In the genomic region with DNA sequence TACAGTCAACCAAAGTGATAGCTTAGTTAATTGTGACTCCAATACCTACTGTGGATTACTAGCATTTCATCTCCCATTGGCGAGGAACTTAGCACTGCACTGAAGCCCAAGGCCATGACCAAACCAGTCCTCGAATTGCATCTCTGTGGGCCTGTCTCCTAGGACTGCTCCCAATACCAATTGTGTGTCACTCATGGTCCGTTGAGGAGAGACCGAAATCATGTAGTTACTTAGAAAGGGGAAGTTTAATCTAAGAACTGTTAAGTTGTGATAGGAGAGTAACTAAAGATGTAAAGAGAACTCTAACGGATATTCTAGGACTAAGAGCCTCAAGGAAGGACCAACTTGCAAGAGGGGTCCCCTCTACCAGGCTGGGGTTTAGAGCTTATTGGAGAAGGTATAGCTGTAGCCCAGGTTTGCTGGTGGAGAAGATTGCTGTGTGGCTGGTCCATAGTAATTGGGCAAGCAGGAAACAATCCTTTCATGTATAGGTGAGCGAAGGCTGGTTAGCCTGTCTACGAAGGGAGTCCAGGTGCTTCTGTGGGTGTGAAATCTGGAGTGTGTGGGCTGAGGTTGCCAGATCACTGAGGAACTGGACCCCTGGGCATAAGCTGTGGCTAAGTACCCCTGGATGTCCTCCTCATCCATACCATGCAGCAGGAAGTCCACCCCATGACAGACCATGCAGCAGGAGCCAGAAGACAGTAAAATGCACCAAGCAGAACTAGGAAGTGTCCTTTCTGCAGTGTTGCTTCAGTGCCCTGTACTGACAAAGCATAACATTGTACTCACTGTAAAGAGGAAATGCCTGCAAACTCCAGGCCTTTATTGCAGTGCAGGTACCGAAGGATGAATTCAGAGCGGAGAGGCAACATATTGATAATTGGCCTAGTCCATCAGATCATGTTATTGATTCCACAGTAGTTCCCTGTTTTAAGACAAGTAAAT, we compare ENCODE assay signal across 14 cellular contexts. TPM values are rescaled to one million over a fixed set of nuclear protein-coding genes. Genes with fewer than 3 reads are reported as not detected.
DNase-seq lines count a peak whose midpoint lies in the region; ATAC-seq and TF ChIP-seq lines count a peak whose summit lies in the region.
"Had no signal": no experiment of that assay in that cellular context is flagged by ENCODE, and none has a peak within 500 bp of the region (broad histone marks: within the 10 kb centered on the region; RNA-seq: fewer than 3 reads in every experiment).

No MANE protein-coding gene starts in this region.

- peaks cover 16 to 31% of the 10 kb centered on the region in 2 donors for H3K36me3 Mint-ChIP-seq in CD14-positive monocyte

- TF ChIP-seq CTCF in CD14-positive monocyte (IDR thresholded peaks at IDR 0.05), result no peak

- intact Hi-C loops in CD14-positive monocyte (cut with micrococcal nuclease), result no loop called here

- H3K4me3 Mint-ChIP-seq in CD14-positive monocyte, result peak overlapping the region in 1 of 2 donors; percentile 39
- H3K4me3 Mint-ChIP-seq: mesothelial cell of epicardium had no signal

- DNase-seq in CD14-positive monocyte (ENCODE audit: low spot score) (peak; percentile 65), SKM-1 (lab: John Stamatoyannopoulos, UW; ENCODE audit: unreplicated experiment) (peak; percentile 36), left lobe of liver (ENCODE audit: low spot score) (no peak), COLO829 (ENCODE audit: low spot score) (no peak), activated T-cell treated with anti-CD3 and anti-CD28 coated beads for 4 hours (no peak)
- DNase-seq in activated effector memory CD4-positive, alpha-beta T cell treated with anti-CD3 and anti-CD28 coated beads, Interleukin-2, amount 50 U/mL, for 16 hours, result no peak
- DNase-seq: glutamatergic neuron, NCI-H1048, NCI-H524 treated with DMSO at 0.1 percent for 48 hours, SJCRH30, transverse colon had no signal

- H3K9me3 Mint-ChIP-seq in CD14-positive monocyte, result peaks cover 0 to 4% (median 0%) of the 10 kb centered on the region in 7 donors

- H3K27ac Mint-ChIP-seq in CD14-positive monocyte, result peak overlapping the region; percentile 89 to 95 (median 94)
- H3K27ac Mint-ChIP-seq: mesothelial cell of epicardium had no signal

- peak; percentile 51 for ATAC-seq in GM21717 (IDR thresholded peaks at IDR 0.05; ENCODE audit: unreplicated experiment)
- peak; percentile 51 for ATAC-seq in left lobe of liver
- ATAC-seq in HG02981 (IDR thresholded peaks at IDR 0.05; ENCODE audit: unreplicated experiment), result no peak

- peaks cover 0 to 1% (median 0%) of the 10 kb centered on the region in 3 donors for H3K27me3 Mint-ChIP-seq in CD14-positive monocyte (ENCODE audit: low read depth in 3 of 3)

- H3K4me1 Mint-ChIP-seq in CD14-positive monocyte, result peaks cover 62% of the 10 kb centered on the region

RNA-seq across cellular contexts. Expression of a gene that starts 30.8 kb away (rescaled TPM):
- 10 to 100 TPM; 22.3 to 27.6 TPM for polyA plus RNA-seq in CD14-positive monocyte
- total RNA-seq in left lobe of liver, result 50.7 TPM

Comparison
In these comparisons a context has a peak if more than half of its experiments do, and no peak if none do; other contexts are left out.
1. DNase-seq: peak in CD14-positive monocyte (single experiment) and SKM-1 (single experiment); none in left lobe of liver (single experiment), COLO829 (single experiment), activated T-cell treated with anti-CD3 and anti-CD28 coated beads for 4 hours (single experiment) and activated effector memory CD4-positive, alpha-beta T cell treated with anti-CD3 and anti-CD28 coated beads, Interleukin-2, amount 50 U/mL, for 16 hours (single experiment).